ENCODE assay signal across 15 cellular contexts in the genomic region with DNA sequence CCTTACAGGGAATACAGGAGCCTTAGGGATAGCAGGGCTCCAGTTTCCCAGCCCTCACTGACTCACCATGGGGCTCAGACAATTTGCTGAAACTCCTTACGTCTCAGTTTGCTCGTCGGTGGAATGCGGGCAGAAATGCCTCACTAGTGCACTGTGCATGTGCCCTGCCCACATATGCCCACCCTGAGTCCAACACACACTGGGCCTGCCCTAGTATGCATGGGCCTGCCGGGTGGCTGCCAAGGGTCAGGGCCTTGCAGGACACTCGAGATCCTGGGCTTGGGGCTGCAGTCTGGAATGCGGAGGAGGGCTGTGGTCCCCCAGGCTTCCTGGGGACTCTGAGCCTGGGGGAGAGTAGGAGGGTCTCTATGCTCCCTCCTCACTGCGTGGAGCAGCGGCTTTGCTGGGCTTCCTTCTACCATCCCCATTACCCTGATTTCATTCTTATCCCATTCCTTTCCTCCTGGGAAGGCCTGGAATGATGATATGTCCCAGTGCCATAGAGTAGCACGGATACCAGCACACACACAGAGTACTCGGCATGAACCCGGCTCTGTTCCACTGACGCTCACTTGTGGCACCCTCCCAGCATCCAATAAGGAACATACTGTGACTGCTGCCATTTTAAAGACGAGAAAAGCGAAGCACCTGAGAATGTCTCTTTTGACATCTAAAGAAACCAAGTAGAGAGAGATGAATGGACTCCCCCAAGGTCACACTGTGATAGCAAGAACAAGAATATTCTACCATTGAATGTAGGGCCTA.
DNase-seq lines count a peak whose midpoint lies in the region; ATAC-seq and TF ChIP-seq lines count a peak whose summit lies in the region.
"Had no signal": no experiment of that assay in that cellular context is flagged by ENCODE, and none has a peak within 500 bp of the region (broad histone marks: within the 10 kb centered on the region; RNA-seq: fewer than 3 reads in every experiment).

No MANE protein-coding gene starts in this region.

- ATAC-seq in RWPE2 (ENCODE audit: low read depth): no peak
- ATAC-seq in GM19035 (IDR thresholded peaks at IDR 0.05; ENCODE audit: unreplicated experiment): no peak
- ATAC-seq in T-helper 17 cell: no peak

- TF ChIP-seq CTCF in RWPE2 (IDR thresholded peaks at IDR 0.05; ENCODE audit: poor library complexity, severe bottlenecking) (no peak), osteocyte (IDR thresholded peaks at IDR 0.05) (no peak)

- H3K4me3 Mint-ChIP-seq in osteocyte (ENCODE audit: unreplicated experiment) (no peak overlapping the region), T-helper 17 cell (no peak overlapping the region)

- no peak overlapping the region for H3K4me3 ChIP-seq in RWPE2 (ENCODE audit: severe bottlenecking)
- H3K4me3 ChIP-seq: dorsolateral prefrontal cortex, prostate gland, SK-N-MC, uterus had no signal

- H3K4me1 Mint-ChIP-seq in osteocyte (ENCODE audit: unreplicated experiment) (peaks cover 40% of the 10 kb centered on the region), T-helper 17 cell (no peaks in the 10 kb centered on the region)

- no peaks in the 10 kb centered on the region for H3K36me3 ChIP-seq in RWPE2 (ENCODE audit: low read depth)
- H3K36me3 ChIP-seq: prostate gland, uterus, WERI-Rb-1 had no signal

- H3K36me3 Mint-ChIP-seq in osteocyte (ENCODE audit: unreplicated experiment) (no peaks in the 10 kb centered on the region), T-helper 17 cell (ENCODE audit: low read depth) (no peaks in the 10 kb centered on the region)

- H3K27ac Mint-ChIP-seq in osteocyte (ENCODE audit: unreplicated experiment): no peak overlapping the region
- H3K27ac Mint-ChIP-seq in T-helper 17 cell: no peak overlapping the region

- no peaks in the 10 kb centered on the region for H3K9me3 ChIP-seq in RWPE2 (ENCODE audit: severe bottlenecking)
- no peaks in the 10 kb centered on the region for H3K9me3 ChIP-seq in T-helper 17 cell (ENCODE audit: control insufficient read depth, low read length, poor library complexity, severe bottlenecking)
- H3K9me3 ChIP-seq: prostate gland, uterus had no signal

- peaks cover 43% of the 10 kb centered on the region for H3K4me1 ChIP-seq in RWPE2 (ENCODE audit: insufficient read depth, poor library complexity, severe bottlenecking)

- no peaks in the 10 kb centered on the region for H3K27me3 Mint-ChIP-seq in osteocyte (ENCODE audit: unreplicated experiment)
- peaks cover 28% of the 10 kb centered on the region for H3K27me3 Mint-ChIP-seq in T-helper 17 cell

- H3K27ac ChIP-seq in RWPE2 (ENCODE audit: poor library complexity, severe bottlenecking) (peak overlapping the region; percentile 100), epithelial cell of prostate (peak overlapping the region; percentile 71)
- H3K27ac ChIP-seq: dorsolateral prefrontal cortex, prostate gland, SK-N-MC, WERI-Rb-1 had no signal

- DNase-seq in GM03348 (ENCODE audit: low spot score): peak; percentile 33
- DNase-seq in RWPE2 (ENCODE audit: low spot score): peak; percentile 70
- no peak for DNase-seq in epithelial cell of prostate (ENCODE audit: low read depth, low spot score)
- peak; percentile 73 for DNase-seq in osteocyte (ENCODE audit: extremely low spot score, unreplicated experiment)
- DNase-seq in CD1c-positive myeloid dendritic cell (ENCODE audit: extremely low spot score): no peak
- DNase-seq in T-helper 17 cell: no peak
- DNase-seq in occipital lobe (lab: John Stamatoyannopoulos, UW): no peak
- DNase-seq: GOT3; stimulated activated CD4-positive, alpha-beta T cell treated with anti-CD3 and anti-CD28 coated beads, Interleukin-2, amount 100 ng/mL, for 24 hours; WERI-Rb-1 had no signal

- no peaks in the 10 kb centered on the region for H3K9me3 Mint-ChIP-seq in osteocyte (ENCODE audit: unreplicated experiment)

- no peaks in the 10 kb centered on the region for H3K27me3 ChIP-seq in RWPE2 (ENCODE audit: insufficient read depth, poor library complexity, severe bottlenecking)
- H3K27me3 ChIP-seq: dorsolateral prefrontal cortex, uterus had no signal

Comparison
In these comparisons a context has a peak if more than half of its experiments do, and no peak if none do; other contexts are left out.
1. DNase-seq: peak in GM03348 (single experiment), RWPE2 (single experiment) and osteocyte (single experiment); none in epithelial cell of prostate (single experiment), CD1c-positive myeloid dendritic cell (single experiment), T-helper 17 cell (0 of 3) and occipital lobe (single experiment).